Comparison of ENCODE assay signal across 1 cellular context in the genomic region with DNA sequence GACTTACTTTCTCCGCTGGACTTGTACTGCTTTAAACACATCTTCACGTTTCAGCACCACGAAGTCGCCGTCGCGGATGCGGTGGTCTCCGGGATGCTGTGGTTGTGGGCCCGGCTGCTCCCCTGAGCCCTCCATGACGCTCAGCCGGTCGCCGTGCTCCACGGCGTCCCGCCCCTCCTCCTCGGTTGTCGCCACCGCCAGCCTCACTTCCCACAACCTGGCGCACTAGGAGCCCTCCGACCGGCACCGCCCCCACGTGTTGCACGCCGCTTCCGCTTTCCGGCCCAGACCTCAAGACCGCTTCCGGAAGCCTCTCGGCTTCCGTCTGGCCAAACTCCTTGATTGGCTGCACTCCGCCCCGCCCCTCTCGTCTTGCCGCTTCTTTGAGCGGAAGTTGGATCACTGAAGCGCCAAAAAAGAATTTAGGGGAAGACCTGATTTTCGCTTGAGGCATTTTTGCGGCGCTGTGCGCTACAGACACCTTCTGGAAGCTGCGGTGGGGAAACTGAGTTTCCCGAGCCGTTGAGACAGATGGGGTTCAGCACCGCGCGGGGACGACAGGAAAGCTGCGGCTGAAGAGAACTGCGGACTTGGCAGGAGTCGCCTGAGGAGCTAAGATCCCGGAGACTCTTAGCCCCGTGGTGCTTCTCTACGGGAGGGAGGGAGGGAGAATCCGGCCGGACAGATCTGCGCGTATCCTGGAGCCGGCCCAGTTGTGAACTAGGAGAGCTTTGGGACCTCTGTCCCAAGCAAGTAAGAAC.
TF ChIP-seq lines count a peak whose summit lies in the region.

A gene (plus strand): TSS at position 382 of the 761 bp plus-strand sequence. CDS start 1,364 bp downstream, outside the sequence.
A gene with protein sequence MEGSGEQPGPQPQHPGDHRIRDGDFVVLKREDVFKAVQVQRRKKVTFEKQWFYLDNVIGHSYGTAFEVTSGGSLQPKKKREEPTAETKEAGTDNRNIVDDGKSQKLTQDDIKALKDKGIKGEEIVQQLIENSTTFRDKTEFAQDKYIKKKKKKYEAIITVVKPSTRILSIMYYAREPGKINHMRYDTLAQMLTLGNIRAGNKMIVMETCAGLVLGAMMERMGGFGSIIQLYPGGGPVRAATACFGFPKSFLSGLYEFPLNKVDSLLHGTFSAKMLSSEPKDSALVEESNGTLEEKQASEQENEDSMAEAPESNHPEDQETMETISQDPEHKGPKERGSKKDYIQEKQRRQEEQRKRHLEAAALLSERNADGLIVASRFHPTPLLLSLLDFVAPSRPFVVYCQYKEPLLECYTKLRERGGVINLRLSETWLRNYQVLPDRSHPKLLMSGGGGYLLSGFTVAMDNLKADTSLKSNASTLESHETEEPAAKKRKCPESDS (minus strand): TSS at position 263 of the 761 bp plus-strand sequence. CDS start 128 bp downstream, at position 135.

TF ChIP-seq in K562, 482 proteins besides CTCF, POLR2A, EP300 and RAD21 (continued from another document and continues in another):
- TF ChIP-seq SAFB2 (IDR thresholded peaks at IDR 0.05; ENCODE audit: borderline replicate concordance, low read depth, low read length, severe bottlenecking) (no peak), POU5F1 (IDR thresholded peaks at IDR 0.05; ENCODE audit: borderline replicate concordance, low read depth, low read length, partially characterized antibody) (peak; percentile 54), TRIM24 (IDR thresholded peaks at IDR 0.05) (0 out of 4 replicates have a peak, but pooled peaks of 1 of the 2 experiments have one; percentile 9), EP400 (IDR thresholded peaks at IDR 0.05) (peak; percentile 93), NFIC (IDR thresholded peaks at IDR 0.05) (0 out of 2 replicates have a peak, but pooled peaks have one; percentile 13), SREBF2 (CRISPR knock-in tag; IDR thresholded peaks at IDR 0.05) (no peak), KLF16 (IDR thresholded peaks at IDR 0.05) (0 out of 2 replicates have a peak, but pooled peaks have one; percentile 9), ZNF253 (CRISPR knock-in tag; conservative IDR thresholded peaks at IDR 0.05) (no peak), ZNF41 (CRISPR knock-in tag; conservative IDR thresholded peaks at IDR 0.05) (no peak), NR2C2 (CRISPR knock-in tag; IDR thresholded peaks at IDR 0.05) (no peak), NR2C2 (tag; IDR thresholded peaks at IDR 0.05) (peak; percentile 42; the same call in 1 of the 2 replicates), TSC22D4 (tag; IDR thresholded peaks at IDR 0.05) (no peak), SAP30 (IDR thresholded peaks at IDR 0.05; ENCODE audit: borderline replicate concordance, insufficient read depth, low read depth, low read length, poor library complexity, severe bottlenecking) (peak; percentile 98), MEF2D (tag; conservative IDR thresholded peaks at IDR 0.05; ENCODE audit: low read depth) (no peak), RFX5 (IDR thresholded peaks at IDR 0.05; ENCODE audit: low read depth, low read length) (no peak), ZFP36 (IDR thresholded peaks at IDR 0.05; ENCODE audit: low read depth, low read length, partially characterized antibody) (no peak), ZNF347 (CRISPR knock-in tag; IDR thresholded peaks at IDR 0.05; ENCODE audit: low read depth) (no peak), CBX8 (IDR thresholded peaks at IDR 0.05; ENCODE audit: borderline replicate concordance, extremely low read depth, low read depth, low read length, poor library complexity, severe bottlenecking) (no peak), KLF10 (CRISPR knock-in tag; IDR thresholded peaks at IDR 0.05) (no peak), ZNF77 (CRISPR knock-in tag; IDR thresholded peaks at IDR 0.05) (no peak), RBM14 (IDR thresholded peaks at IDR 0.05; ENCODE audit: borderline replicate concordance, insufficient read depth, low read depth, low read length) (no peak), BDP1 (IDR thresholded peaks at IDR 0.05; ENCODE audit: insufficient read depth, insufficient read length) (no peak), CEBPG (CRISPR knock-in tag; IDR thresholded peaks at IDR 0.05) (no peak), CEBPG (tag; conservative IDR thresholded peaks at IDR 0.05 in 1 of 2, IDR thresholded peaks at IDR 0.05 in 1 of 2) (no peak), WHSC1 (IDR thresholded peaks at IDR 0.05; ENCODE audit: low read length) (no peak), ELF4 (CRISPR knock-in tag; IDR thresholded peaks at IDR 0.05) (0 out of 2 replicates have a peak, but pooled peaks have one; percentile 40), OTX1 (CRISPR knock-in tag; IDR thresholded peaks at IDR 0.05) (no peak), ZNF583 (CRISPR knock-in tag; IDR thresholded peaks at IDR 0.05) (no peak)
- TF ChIP-seq, protein P1, sequence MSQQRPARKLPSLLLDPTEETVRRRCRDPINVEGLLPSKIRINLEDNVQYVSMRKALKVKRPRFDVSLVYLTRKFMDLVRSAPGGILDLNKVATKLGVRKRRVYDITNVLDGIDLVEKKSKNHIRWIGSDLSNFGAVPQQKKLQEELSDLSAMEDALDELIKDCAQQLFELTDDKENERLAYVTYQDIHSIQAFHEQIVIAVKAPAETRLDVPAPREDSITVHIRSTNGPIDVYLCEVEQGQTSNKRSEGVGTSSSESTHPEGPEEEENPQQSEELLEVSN (IDR thresholded peaks at IDR 0.05; ENCODE audit: borderline replicate concordance in 1 of 2, extremely low read depth in 1 of 2, insufficient read depth in 1 of 2, insufficient read length in 1 of 2, low read depth in 1 of 2, low read length in 1 of 2, poor library complexity in 1 of 2, severe bottlenecking in 1 of 2) = peak; percentile 79 to 81
- TF ChIP-seq, protein P2, sequence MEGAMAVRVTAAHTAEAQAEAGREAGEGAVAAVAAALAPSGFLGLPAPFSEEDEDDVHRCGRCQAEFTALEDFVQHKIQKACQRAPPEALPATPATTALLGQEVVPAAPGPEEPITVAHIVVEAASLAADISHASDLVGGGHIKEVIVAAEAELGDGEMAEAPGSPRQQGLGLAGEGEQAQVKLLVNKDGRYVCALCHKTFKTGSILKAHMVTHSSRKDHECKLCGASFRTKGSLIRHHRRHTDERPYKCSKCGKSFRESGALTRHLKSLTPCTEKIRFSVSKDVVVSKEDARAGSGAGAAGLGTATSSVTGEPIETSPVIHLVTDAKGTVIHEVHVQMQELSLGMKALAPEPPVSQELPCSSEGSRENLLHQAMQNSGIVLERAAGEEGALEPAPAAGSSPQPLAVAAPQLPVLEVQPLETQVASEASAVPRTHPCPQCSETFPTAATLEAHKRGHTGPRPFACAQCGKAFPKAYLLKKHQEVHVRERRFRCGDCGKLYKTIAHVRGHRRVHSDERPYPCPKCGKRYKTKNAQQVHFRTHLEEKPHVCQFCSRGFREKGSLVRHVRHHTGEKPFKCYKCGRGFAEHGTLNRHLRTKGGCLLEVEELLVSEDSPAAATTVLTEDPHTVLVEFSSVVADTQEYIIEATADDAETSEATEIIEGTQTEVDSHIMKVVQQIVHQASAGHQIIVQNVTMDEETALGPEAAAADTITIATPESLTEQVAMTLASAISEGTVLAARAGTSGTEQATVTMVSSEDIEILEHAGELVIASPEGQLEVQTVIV (CRISPR knock-in tag; IDR thresholded peaks at IDR 0.05; ENCODE audit: borderline replicate concordance) = no peak
- TF ChIP-seq, protein P3, sequence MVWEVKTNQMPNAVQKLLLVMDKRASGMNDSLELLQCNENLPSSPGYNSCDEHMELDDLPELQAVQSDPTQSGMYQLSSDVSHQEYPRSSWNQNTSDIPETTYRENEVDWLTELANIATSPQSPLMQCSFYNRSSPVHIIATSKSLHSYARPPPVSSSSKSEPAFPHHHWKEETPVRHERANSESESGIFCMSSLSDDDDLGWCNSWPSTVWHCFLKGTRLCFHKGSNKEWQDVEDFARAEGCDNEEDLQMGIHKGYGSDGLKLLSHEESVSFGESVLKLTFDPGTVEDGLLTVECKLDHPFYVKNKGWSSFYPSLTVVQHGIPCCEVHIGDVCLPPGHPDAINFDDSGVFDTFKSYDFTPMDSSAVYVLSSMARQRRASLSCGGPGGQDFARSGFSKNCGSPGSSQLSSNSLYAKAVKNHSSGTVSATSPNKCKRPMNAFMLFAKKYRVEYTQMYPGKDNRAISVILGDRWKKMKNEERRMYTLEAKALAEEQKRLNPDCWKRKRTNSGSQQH (CRISPR knock-in tag; IDR thresholded peaks at IDR 0.05) = no peak
- TF ChIP-seq, protein P4, sequence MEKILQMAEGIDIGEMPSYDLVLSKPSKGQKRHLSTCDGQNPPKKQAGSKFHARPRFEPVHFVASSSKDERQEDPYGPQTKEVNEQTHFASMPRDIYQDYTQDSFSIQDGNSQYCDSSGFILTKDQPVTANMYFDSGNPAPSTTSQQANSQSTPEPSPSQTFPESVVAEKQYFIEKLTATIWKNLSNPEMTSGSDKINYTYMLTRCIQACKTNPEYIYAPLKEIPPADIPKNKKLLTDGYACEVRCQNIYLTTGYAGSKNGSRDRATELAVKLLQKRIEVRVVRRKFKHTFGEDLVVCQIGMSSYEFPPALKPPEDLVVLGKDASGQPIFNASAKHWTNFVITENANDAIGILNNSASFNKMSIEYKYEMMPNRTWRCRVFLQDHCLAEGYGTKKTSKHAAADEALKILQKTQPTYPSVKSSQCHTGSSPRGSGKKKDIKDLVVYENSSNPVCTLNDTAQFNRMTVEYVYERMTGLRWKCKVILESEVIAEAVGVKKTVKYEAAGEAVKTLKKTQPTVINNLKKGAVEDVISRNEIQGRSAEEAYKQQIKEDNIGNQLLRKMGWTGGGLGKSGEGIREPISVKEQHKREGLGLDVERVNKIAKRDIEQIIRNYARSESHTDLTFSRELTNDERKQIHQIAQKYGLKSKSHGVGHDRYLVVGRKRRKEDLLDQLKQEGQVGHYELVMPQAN (IDR thresholded peaks at IDR 0.05; ENCODE audit: borderline replicate concordance) = peak; percentile 97; the same call in 1 of the 2 replicates
- TF ChIP-seq, protein P5, sequence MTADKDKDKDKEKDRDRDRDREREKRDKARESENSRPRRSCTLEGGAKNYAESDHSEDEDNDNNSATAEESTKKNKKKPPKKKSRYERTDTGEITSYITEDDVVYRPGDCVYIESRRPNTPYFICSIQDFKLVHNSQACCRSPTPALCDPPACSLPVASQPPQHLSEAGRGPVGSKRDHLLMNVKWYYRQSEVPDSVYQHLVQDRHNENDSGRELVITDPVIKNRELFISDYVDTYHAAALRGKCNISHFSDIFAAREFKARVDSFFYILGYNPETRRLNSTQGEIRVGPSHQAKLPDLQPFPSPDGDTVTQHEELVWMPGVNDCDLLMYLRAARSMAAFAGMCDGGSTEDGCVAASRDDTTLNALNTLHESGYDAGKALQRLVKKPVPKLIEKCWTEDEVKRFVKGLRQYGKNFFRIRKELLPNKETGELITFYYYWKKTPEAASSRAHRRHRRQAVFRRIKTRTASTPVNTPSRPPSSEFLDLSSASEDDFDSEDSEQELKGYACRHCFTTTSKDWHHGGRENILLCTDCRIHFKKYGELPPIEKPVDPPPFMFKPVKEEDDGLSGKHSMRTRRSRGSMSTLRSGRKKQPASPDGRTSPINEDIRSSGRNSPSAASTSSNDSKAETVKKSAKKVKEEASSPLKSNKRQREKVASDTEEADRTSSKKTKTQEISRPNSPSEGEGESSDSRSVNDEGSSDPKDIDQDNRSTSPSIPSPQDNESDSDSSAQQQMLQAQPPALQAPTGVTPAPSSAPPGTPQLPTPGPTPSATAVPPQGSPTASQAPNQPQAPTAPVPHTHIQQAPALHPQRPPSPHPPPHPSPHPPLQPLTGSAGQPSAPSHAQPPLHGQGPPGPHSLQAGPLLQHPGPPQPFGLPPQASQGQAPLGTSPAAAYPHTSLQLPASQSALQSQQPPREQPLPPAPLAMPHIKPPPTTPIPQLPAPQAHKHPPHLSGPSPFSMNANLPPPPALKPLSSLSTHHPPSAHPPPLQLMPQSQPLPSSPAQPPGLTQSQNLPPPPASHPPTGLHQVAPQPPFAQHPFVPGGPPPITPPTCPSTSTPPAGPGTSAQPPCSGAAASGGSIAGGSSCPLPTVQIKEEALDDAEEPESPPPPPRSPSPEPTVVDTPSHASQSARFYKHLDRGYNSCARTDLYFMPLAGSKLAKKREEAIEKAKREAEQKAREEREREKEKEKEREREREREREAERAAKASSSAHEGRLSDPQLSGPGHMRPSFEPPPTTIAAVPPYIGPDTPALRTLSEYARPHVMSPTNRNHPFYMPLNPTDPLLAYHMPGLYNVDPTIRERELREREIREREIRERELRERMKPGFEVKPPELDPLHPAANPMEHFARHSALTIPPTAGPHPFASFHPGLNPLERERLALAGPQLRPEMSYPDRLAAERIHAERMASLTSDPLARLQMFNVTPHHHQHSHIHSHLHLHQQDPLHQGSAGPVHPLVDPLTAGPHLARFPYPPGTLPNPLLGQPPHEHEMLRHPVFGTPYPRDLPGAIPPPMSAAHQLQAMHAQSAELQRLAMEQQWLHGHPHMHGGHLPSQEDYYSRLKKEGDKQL (CRISPR knock-in tag; IDR thresholded peaks at IDR 0.05; ENCODE audit: borderline replicate concordance) = no peak
- TF ChIP-seq, protein P6, sequence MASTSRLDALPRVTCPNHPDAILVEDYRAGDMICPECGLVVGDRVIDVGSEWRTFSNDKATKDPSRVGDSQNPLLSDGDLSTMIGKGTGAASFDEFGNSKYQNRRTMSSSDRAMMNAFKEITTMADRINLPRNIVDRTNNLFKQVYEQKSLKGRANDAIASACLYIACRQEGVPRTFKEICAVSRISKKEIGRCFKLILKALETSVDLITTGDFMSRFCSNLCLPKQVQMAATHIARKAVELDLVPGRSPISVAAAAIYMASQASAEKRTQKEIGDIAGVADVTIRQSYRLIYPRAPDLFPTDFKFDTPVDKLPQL (IDR thresholded peaks at IDR 0.05; ENCODE audit: extremely low read depth, insufficient read length) = no peak
- TF ChIP-seq, protein P7, sequence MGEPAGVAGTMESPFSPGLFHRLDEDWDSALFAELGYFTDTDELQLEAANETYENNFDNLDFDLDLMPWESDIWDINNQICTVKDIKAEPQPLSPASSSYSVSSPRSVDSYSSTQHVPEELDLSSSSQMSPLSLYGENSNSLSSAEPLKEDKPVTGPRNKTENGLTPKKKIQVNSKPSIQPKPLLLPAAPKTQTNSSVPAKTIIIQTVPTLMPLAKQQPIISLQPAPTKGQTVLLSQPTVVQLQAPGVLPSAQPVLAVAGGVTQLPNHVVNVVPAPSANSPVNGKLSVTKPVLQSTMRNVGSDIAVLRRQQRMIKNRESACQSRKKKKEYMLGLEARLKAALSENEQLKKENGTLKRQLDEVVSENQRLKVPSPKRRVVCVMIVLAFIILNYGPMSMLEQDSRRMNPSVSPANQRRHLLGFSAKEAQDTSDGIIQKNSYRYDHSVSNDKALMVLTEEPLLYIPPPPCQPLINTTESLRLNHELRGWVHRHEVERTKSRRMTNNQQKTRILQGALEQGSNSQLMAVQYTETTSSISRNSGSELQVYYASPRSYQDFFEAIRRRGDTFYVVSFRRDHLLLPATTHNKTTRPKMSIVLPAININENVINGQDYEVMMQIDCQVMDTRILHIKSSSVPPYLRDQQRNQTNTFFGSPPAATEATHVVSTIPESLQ (CRISPR knock-in tag; IDR thresholded peaks at IDR 0.05) = 0 out of 2 replicates have a peak, but pooled peaks have one; percentile 31
- TF ChIP-seq, protein P8, sequence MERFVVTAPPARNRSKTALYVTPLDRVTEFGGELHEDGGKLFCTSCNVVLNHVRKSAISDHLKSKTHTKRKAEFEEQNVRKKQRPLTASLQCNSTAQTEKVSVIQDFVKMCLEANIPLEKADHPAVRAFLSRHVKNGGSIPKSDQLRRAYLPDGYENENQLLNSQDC (CRISPR knock-in tag; IDR thresholded peaks at IDR 0.05) = no peak
- TF ChIP-seq, protein P9, sequence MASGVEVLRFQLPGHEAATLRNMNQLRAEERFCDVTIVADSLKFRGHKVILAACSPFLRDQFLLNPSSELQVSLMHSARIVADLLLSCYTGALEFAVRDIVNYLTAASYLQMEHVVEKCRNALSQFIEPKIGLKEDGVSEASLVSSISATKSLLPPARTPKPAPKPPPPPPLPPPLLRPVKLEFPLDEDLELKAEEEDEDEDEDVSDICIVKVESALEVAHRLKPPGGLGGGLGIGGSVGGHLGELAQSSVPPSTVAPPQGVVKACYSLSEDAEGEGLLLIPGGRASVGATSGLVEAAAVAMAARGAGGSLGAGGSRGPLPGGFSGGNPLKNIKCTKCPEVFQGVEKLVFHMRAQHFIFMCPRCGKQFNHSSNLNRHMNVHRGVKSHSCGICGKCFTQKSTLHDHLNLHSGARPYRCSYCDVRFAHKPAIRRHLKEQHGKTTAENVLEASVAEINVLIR (CRISPR knock-in tag; IDR thresholded peaks at IDR 0.05) = no peak
